ENCODE assay signal across 1 cellular context in genomic region chr1:33255347-33256311, GRCh38.
A peak's percentile ranks its signal among the peaks of the same experiment; 100 is the strongest.
TF ChIP-seq lines count a peak whose summit lies in the region.

No MANE protein-coding gene starts in this region.

TF ChIP-seq in HepG2, 621 proteins besides CTCF, POLR2A, EP300 and RAD21 (continued from another document and continues in another):
- no peak for TF ChIP-seq KIAA2018 (CRISPR knock-in tag; IDR thresholded peaks at IDR 0.05; ENCODE audit: borderline replicate concordance)
- TF ChIP-seq SMARCE1 (IDR thresholded peaks at IDR 0.05; ENCODE audit: borderline replicate concordance): no peak
- TF ChIP-seq ETS1 (CRISPR knock-in tag; IDR thresholded peaks at IDR 0.05): no peak
- no peak for TF ChIP-seq GTF3A (CRISPR knock-in tag; conservative IDR thresholded peaks at IDR 0.05)
- no peak for TF ChIP-seq MTERF4 (CRISPR knock-in tag; IDR thresholded peaks at IDR 0.05)
- TF ChIP-seq ZNF530 (CRISPR knock-in tag; IDR thresholded peaks at IDR 0.05; ENCODE audit: low read depth): no peak
- no peak for TF ChIP-seq DNMT3B (CRISPR knock-in tag; conservative IDR thresholded peaks at IDR 0.05)
- no peak for TF ChIP-seq THAP8 (CRISPR knock-in tag; IDR thresholded peaks at IDR 0.05; ENCODE audit: borderline replicate concordance)
- TF ChIP-seq ADNP (CRISPR knock-in tag; IDR thresholded peaks at IDR 0.05): no peak
- no peak for TF ChIP-seq RXRB (CRISPR knock-in tag; IDR thresholded peaks at IDR 0.05; ENCODE audit: borderline replicate concordance)
- TF ChIP-seq SYNCRIP (IDR thresholded peaks at IDR 0.05; ENCODE audit: insufficient read depth, low read depth, low read length): no peak
- TF ChIP-seq ZNF644 (CRISPR knock-in tag; IDR thresholded peaks at IDR 0.05; ENCODE audit: low read depth): no peak
- TF ChIP-seq HNF1B (CRISPR knock-in tag; IDR thresholded peaks at IDR 0.05): no peak
- no peak for TF ChIP-seq PPARG (CRISPR knock-in tag; conservative IDR thresholded peaks at IDR 0.05)
- TF ChIP-seq JUND (CRISPR knock-in tag; IDR thresholded peaks at IDR 0.05): no peak
- no peak for TF ChIP-seq REXO4 (CRISPR knock-in tag; IDR thresholded peaks at IDR 0.05; ENCODE audit: borderline replicate concordance)
- no peak for TF ChIP-seq ZNF225 (CRISPR knock-in tag; IDR thresholded peaks at IDR 0.05)
- no peak for TF ChIP-seq JDP2 (CRISPR knock-in tag; IDR thresholded peaks at IDR 0.05; ENCODE audit: borderline replicate concordance)
- TF ChIP-seq HES4 (CRISPR knock-in tag; IDR thresholded peaks at IDR 0.05; ENCODE audit: borderline replicate concordance): no peak
- TF ChIP-seq ZSCAN22 (CRISPR knock-in tag; IDR thresholded peaks at IDR 0.05): no peak
- no peak for TF ChIP-seq ZNF569 (CRISPR knock-in tag; IDR thresholded peaks at IDR 0.05; ENCODE audit: borderline replicate concordance)
- no peak for TF ChIP-seq FOXA1 (IDR thresholded peaks at IDR 0.05)
- no peak for TF ChIP-seq FOXA1 (CRISPR knock-in tag; IDR thresholded peaks at IDR 0.05)
- no peak for TF ChIP-seq EED (CRISPR knock-in tag; IDR thresholded peaks at IDR 0.05)
- no peak for TF ChIP-seq RNF219 (CRISPR knock-in tag; IDR thresholded peaks at IDR 0.05)
- no peak for TF ChIP-seq ZBTB7B (CRISPR knock-in tag; IDR thresholded peaks at IDR 0.05)
- no peak for TF ChIP-seq RBAK (CRISPR knock-in tag; IDR thresholded peaks at IDR 0.05)
- TF ChIP-seq ZNF746 (CRISPR knock-in tag; IDR thresholded peaks at IDR 0.05): 0 out of 2 replicates have a peak, but pooled peaks have one; percentile 17
- no peak for TF ChIP-seq REST (IDR thresholded peaks at IDR 0.05; ENCODE audit: borderline replicate concordance in 1 of 2, low read depth in 1 of 2, low read length in 2 of 2)
- no peak for TF ChIP-seq MNT (IDR thresholded peaks at IDR 0.05)
- TF ChIP-seq ZFP36 (IDR thresholded peaks at IDR 0.05; ENCODE audit: borderline replicate concordance, low read depth, low read length, partially characterized antibody): no peak
- no peak for TF ChIP-seq SOX5 (CRISPR knock-in tag; IDR thresholded peaks at IDR 0.05; ENCODE audit: borderline replicate concordance)
- TF ChIP-seq IRF9 (CRISPR knock-in tag; IDR thresholded peaks at IDR 0.05; ENCODE audit: borderline replicate concordance): no peak
- TF ChIP-seq UBTF (CRISPR knock-in tag; IDR thresholded peaks at IDR 0.05): peak; percentile 54
